In the genomic region with DNA sequence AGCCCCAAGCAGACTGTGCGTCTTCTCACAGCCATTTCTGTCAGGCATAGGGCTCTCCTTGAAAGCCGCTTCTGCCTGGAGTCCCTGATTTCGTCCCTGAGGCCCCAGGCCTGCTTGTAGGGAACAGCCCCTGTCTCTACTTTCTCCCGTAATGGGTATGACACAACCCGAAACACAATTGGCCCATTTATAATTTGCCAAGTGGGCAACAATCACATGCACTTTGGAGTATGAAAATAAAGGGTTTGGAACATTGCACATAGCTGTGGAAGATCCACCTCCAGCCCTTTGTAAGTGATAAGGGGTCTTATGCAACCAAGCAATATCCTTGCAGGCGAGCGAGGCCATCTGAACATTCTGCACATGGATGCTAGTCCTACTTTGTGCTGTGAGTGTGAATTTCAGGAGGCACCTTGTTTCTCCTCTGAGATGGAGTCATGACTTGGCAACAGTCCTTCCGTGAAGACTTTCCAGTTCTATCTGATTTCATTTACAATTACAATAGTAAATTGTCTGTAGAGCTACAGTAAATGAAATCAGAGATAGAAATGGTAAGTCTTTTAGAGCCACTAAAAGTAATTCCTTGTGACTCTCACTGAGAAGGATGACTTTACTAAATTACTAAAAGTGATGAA, we compare ENCODE assay signal across 15 cellular contexts.
DNase-seq lines count a peak whose midpoint lies in the region; ATAC-seq and TF ChIP-seq lines count a peak whose summit lies in the region.
"Had no signal": no experiment of that assay in that cellular context is flagged by ENCODE, and none has a peak within 500 bp of the region (broad histone marks: within the 10 kb centered on the region; RNA-seq: fewer than 3 reads in every experiment).

No MANE protein-coding gene starts in this region.

- no peak for DNase-seq in SJSA1 (ENCODE audit: low read depth in 1 of 2, low spot score in 2 of 2)
- DNase-seq in coronary artery (ENCODE audit: low spot score), result no peak
- DNase-seq in tibial nerve (ENCODE audit: low spot score in 2 of 2), result no peak
- DNase-seq in SKM-1 treated with dmso at 0.1 percent for 144 hours (lab: John Stamatoyannopoulos, UW; ENCODE audit: unreplicated experiment), result no peak
- DNase-seq in T-cell, result no peak
- DNase-seq in SIG-M5 (lab: John Stamatoyannopoulos, UW), result no peak
- DNase-seq: activated CD8-positive, alpha-beta memory T cell treated with anti-CD3 and anti-CD28 coated beads, Interleukin-2, amount 50 U/mL, for 4 hours; CD4-positive, alpha-beta memory T cell; posterior cingulate gyrus; stimulated activated CD4-positive, alpha-beta T cell treated with anti-CD3 and anti-CD28 coated beads, Interleukin-4, amount 100 ng/mL, for 1 hour had no signal

- H3K27ac ChIP-seq in SJSA1, result peak overlapping the region; percentile 98
- H3K27ac ChIP-seq in coronary artery, result peak overlapping the region; percentile 77 to 86
- H3K27ac ChIP-seq in muscle layer of duodenum (ENCODE audit: low read length), result peak overlapping the region; percentile 60
- H3K27ac ChIP-seq in tibial nerve, result peak overlapping the region; percentile 74 to 93 (median 89)

- H3K9me3 Mint-ChIP-seq in T-cell, result peaks cover 0 to 3% (median 0%) of the 10 kb centered on the region in 3 donors
- H3K9me3 Mint-ChIP-seq: memory B cell had no signal

- TF ChIP-seq EP300 in tibial nerve (IDR thresholded peaks at IDR 0.05), result peak in 1 of 2 donors; percentile 80

- no peaks in the 10 kb centered on the region for H3K4me1 Mint-ChIP-seq in T-cell
- H3K4me1 Mint-ChIP-seq: CD4-positive, alpha-beta memory T cell; memory B cell had no signal

- peaks cover 52% of the 10 kb centered on the region for H3K4me1 ChIP-seq in SJSA1 (replicated peaks)
- H3K4me1 ChIP-seq in muscle layer of duodenum (ENCODE audit: control insufficient read depth in 1 of 2, insufficient read depth in 2 of 2, low read length in 2 of 2), result no peaks in the 10 kb centered on the region
- peaks cover 3 to 77% (median 35%) of the 10 kb centered on the region in 4 donors for H3K4me1 ChIP-seq in tibial nerve

- no peaks in the 10 kb centered on the region for H3K27me3 Mint-ChIP-seq in T-cell
- H3K27me3 Mint-ChIP-seq: activated naive CD8-positive, alpha-beta T cell; CD4-positive, alpha-beta memory T cell; memory B cell had no signal

- TF ChIP-seq CTCF in coronary artery (IDR thresholded peaks at IDR 0.05), result no peak
- no peak for TF ChIP-seq CTCF in tibial nerve (IDR thresholded peaks at IDR 0.05)

- ATAC-seq in T-cell (replicated peaks in 1 of 4), result no peak
- no peak for ATAC-seq in HG03378 (IDR thresholded peaks at IDR 0.05; ENCODE audit: unreplicated experiment)
- ATAC-seq: activated CD4-positive, CD25-positive, alpha-beta regulatory T cell treated with anti-CD3 and anti-CD28 coated beads, Interleukin-2, amount 50 U/mL, for 24 hours had no signal

- no peak overlapping the region for H3K4me3 ChIP-seq in SJSA1
- no peak overlapping the region for H3K4me3 ChIP-seq in coronary artery
- no peak overlapping the region for H3K4me3 ChIP-seq in muscle layer of duodenum (ENCODE audit: low read depth in 1 of 2, low read length in 2 of 2)
- no peak overlapping the region for H3K4me3 ChIP-seq in tibial nerve

- H3K9me3 ChIP-seq in SJSA1 (replicated peaks) (no peaks in the 10 kb centered on the region), muscle layer of duodenum (ENCODE audit: control insufficient read depth in 1 of 2, low read length in 2 of 2) (no peaks in the 10 kb centered on the region), tibial nerve (no peaks in the 10 kb centered on the region)

- H3K27me3 ChIP-seq in SJSA1 (replicated peaks) (no peaks in the 10 kb centered on the region), muscle layer of duodenum (ENCODE audit: low read depth, low read length) (no peaks in the 10 kb centered on the region), tibial nerve (no peaks in the 10 kb centered on the region)

- TF ChIP-seq POLR2A in tibial nerve (IDR thresholded peaks at IDR 0.05), result peak in 1 of 2 donors; percentile 18

- H3K27ac Mint-ChIP-seq in T-cell, result no peak overlapping the region
- H3K27ac Mint-ChIP-seq: activated naive CD8-positive, alpha-beta T cell; CD4-positive, alpha-beta memory T cell; memory B cell had no signal

- CTCF ChIA-PET in T-cell (lab: Charles Lee), result no interaction called here

- POLR2A ChIA-PET in T-cell (lab: Charles Lee), result no interaction called here

- H3K36me3 Mint-ChIP-seq in T-cell, result peaks cover 23% of the 10 kb centered on the region
- H3K36me3 Mint-ChIP-seq: memory B cell had no signal

- H3K4me3 Mint-ChIP-seq in T-cell, result no peak overlapping the region
- H3K4me3 Mint-ChIP-seq: activated naive CD8-positive, alpha-beta T cell; CD4-positive, alpha-beta memory T cell; memory B cell had no signal

- WGBS in tibial nerve, 2 donors, result 63 to 66% methylated on average over 8 of the region's 8 CpGs

- H3K36me3 ChIP-seq in SJSA1, result no peaks in the 10 kb centered on the region
- peaks cover 0 to 8% of the 10 kb centered on the region in 2 donors for H3K36me3 ChIP-seq in muscle layer of duodenum (ENCODE audit: control insufficient read depth in 1 of 2, insufficient read depth in 2 of 2, low read length in 2 of 2)
- no peaks in the 10 kb centered on the region for H3K36me3 ChIP-seq in tibial nerve
